Comparison of ENCODE assay signal across 8 cellular contexts in genomic region chrX:151082077-151082948, GRCh38.
DNase-seq lines count a peak whose midpoint lies in the region; TF ChIP-seq lines count a peak whose summit lies in the region.

No MANE protein-coding gene starts in this region.

- H3K27me3 ChIP-seq in GM06990 (replicated peaks; ENCODE audit: control insufficient read depth, insufficient read depth, low read length) (no peaks in the 10 kb centered on the region), H7 (ENCODE audit: control insufficient read depth, insufficient read depth, low read length) (peaks cover 14% of the 10 kb centered on the region), MG63 (no peaks in the 10 kb centered on the region), ascending aorta (no peaks in the 10 kb centered on the region)

- H3K36me3 ChIP-seq in GM06990 (ENCODE audit: control insufficient read depth, insufficient read depth, low read length) (no peaks in the 10 kb centered on the region), H7 (replicated peaks; ENCODE audit: control insufficient read depth, insufficient read depth, low read length) (no peaks in the 10 kb centered on the region), MG63 (no peaks in the 10 kb centered on the region), ascending aorta (no peaks in the 10 kb centered on the region)

- DNase-seq in GM06990 (ENCODE audit: extremely low read depth, insufficient read length) (peak; percentile 54), H7 (peak; percentile 82), MG63 (peak; percentile 48), T follicular helper cell (ENCODE audit: low read depth) (peak; percentile 33), ascending aorta (ENCODE audit: low spot score in 2 of 2) (peak in 1 of 2 donors; percentile 79), hippocampal formation (lab: John Stamatoyannopoulos, UW) (peak; percentile 25 to 41), skeletal muscle cell (ENCODE audit: low read depth) (peak; percentile 2), KG1 (lab: John Stamatoyannopoulos, UW) (no peak)

- no peak overlapping the region for H3K4me3 ChIP-seq in GM06990 (replicated peaks; ENCODE audit: low read depth, low read length)
- peak overlapping the region; percentile 39 for H3K4me3 ChIP-seq in H7 (ENCODE audit: insufficient read depth, low read depth, low read length)
- no peak overlapping the region for H3K4me3 ChIP-seq in MG63
- H3K4me3 ChIP-seq in ascending aorta, result peak overlapping the region; percentile 32 to 42
- peak overlapping the region; percentile 25 for H3K4me3 ChIP-seq in skeletal muscle cell (ENCODE audit: low read depth, low read length)

- H3K27ac ChIP-seq in ascending aorta, result no peak overlapping the region

- TF ChIP-seq CTCF in GM06990 (IDR thresholded peaks at IDR 0.05; ENCODE audit: insufficient read depth, low read length, poor library complexity, severe bottlenecking) (peak; percentile 84), ascending aorta (IDR thresholded peaks at IDR 0.05) (peak; percentile 75 to 94 (median 85))

- intact Hi-C loops in ascending aorta (cut with DNase I), result loop anchor here (1.0 kb wide), 1 partner anchor 310 kb away; no protein-coding TSS in a partner anchor

- no peaks in the 10 kb centered on the region for H3K4me1 ChIP-seq in ascending aorta

- H3K9me3 ChIP-seq in MG63 (no peaks in the 10 kb centered on the region), ascending aorta (no peaks in the 10 kb centered on the region)

Comparison
In these comparisons a context has a peak if more than half of its experiments do, and no peak if none do; other contexts are left out.
1. H3K4me3 ChIP-seq: peak in H7 (single experiment), ascending aorta (2 of 2) and skeletal muscle cell (single experiment); none in GM06990 (single experiment) and MG63 (single experiment).